In genomic region chr14:105065280-105066228, GRCh38 we compare ENCODE assay signal across 8 cellular contexts. TPM values are rescaled to one million over a fixed set of nuclear protein-coding genes. Genes with fewer than 3 reads are reported as not detected.
DNase-seq lines count a peak whose midpoint lies in the region; ATAC-seq, FAIRE-seq and TF ChIP-seq lines count a peak whose summit lies in the region.

TSS of gene GPR132 (minus strand) at chr14:105065430. CDS start at chr14:105055420, 10,010 bp downstream.

- H3K27ac ChIP-seq in A549 (peak within 1 kb of the TSS in 1 of 2 experiments; percentile 67; a peak in 3 of 6 replicates), esophagus muscularis mucosa (replicated peaks in 1 of 4) (peak within 1 kb of the TSS; percentile 2 to 62 (median 25)), small intestine (ENCODE audit: low read depth in 1 of 2, low read length in 1 of 2) (peak within 1 kb of the TSS; percentile 76 to 91), PC-9 (no peak within 1 kb of the TSS)

- no peak within 1 kb of the TSS for H2AFZ ChIP-seq in PC-9

- no peak for TF ChIP-seq RAD21 in A549 (conservative IDR thresholded peaks at IDR 0.05 in 1 of 2, IDR thresholded peaks at IDR 0.05 in 1 of 2)

- DNase-seq in A549 (ENCODE audit: low read depth in 1 of 2, low spot score in 1 of 2): no peak
- DNase-seq in GM20000 (ENCODE audit: low spot score): peak; percentile 92
- DNase-seq in Jurkat, Clone E6-1 (ENCODE audit: low read depth, low spot score): peak; percentile 65
- DNase-seq in activated CD4-positive, alpha-beta T cell treated with anti-CD3 and anti-CD28 coated beads, Interleukin-2, amount 50 U/mL, for 48 hours: peak; percentile 83 to 89
- no peak for DNase-seq in esophagus muscularis mucosa (ENCODE audit: extremely low spot score)
- peak; percentile 75 for DNase-seq in small intestine
- DNase-seq in NCI-H748 (lab: John Stamatoyannopoulos, UW; ENCODE audit: unreplicated experiment): no peak
- DNase-seq in PC-9: no peak

- H3K9me2 ChIP-seq in PC-9 (ENCODE audit: insufficient read depth): no peaks in the 10 kb centered on the region

- 80% methylated on average over 13 of the region's 22 CpGs for WGBS in A549 (ENCODE audit: missing lambda C conversion rate)
- WGBS in esophagus muscularis mucosa: 63% methylated on average over 12 of the region's 22 CpGs
- 44 to 52% (median 51%) methylated on average over 17 to 22 of the region's 22 CpGs for WGBS in small intestine, 3 donors

- no peaks in the 10 kb centered on the region for H3F3A ChIP-seq in PC-9 (ENCODE audit: insufficient read depth, low read depth)

- peaks cover 0 to 54% (median 0%) of the 10 kb centered on the region in 4 donors for H3K27me3 ChIP-seq in esophagus muscularis mucosa
- no peaks in the 10 kb centered on the region for H3K27me3 ChIP-seq in small intestine (ENCODE audit: control insufficient read depth in 2 of 2, insufficient read depth in 2 of 2, low read length in 2 of 2)
- H3K27me3 ChIP-seq in PC-9 (ENCODE audit: insufficient read depth, low read depth): no peaks in the 10 kb centered on the region

- H4K20me1 ChIP-seq in PC-9 (ENCODE audit: insufficient read depth): no peaks in the 10 kb centered on the region

- FAIRE-seq in A549 (lab: Jason Lieb, UNC): no peak
- FAIRE-seq in small intestine (lab: Jason Lieb, UNC): no peak

- no peaks in the 10 kb centered on the region for H3K79me2 ChIP-seq in PC-9 (ENCODE audit: low read depth)

- TF ChIP-seq EP300 in A549 (IDR thresholded peaks at IDR 0.05): no peak
- TF ChIP-seq EP300 in esophagus muscularis mucosa (IDR thresholded peaks at IDR 0.05): no peak

- no peaks in the 10 kb centered on the region for H3K9me3 ChIP-seq in A549
- no peaks in the 10 kb centered on the region for H3K9me3 ChIP-seq in esophagus muscularis mucosa
- H3K9me3 ChIP-seq in small intestine (ENCODE audit: control insufficient read depth, low read depth): no peaks in the 10 kb centered on the region
- H3K9me3 ChIP-seq in PC-9 (ENCODE audit: insufficient read depth, low read depth): no peaks in the 10 kb centered on the region

- BruUV-seq in PC-9 (replicated peaks; lab: Mats Ljungman, UMichigan): no TSS peak

- no peak within 1 kb of the TSS for H3K4me3 ChIP-seq in A549
- H3K4me3 ChIP-seq in Jurkat, Clone E6-1 (ENCODE audit: low read length): no peak within 1 kb of the TSS
- peak within 1 kb of the TSS in 3 of 4 donors; percentile 30 to 45 (median 30) for H3K4me3 ChIP-seq in esophagus muscularis mucosa
- H3K4me3 ChIP-seq in small intestine (ENCODE audit: low read depth in 1 of 2, low read length in 2 of 2): peak within 1 kb of the TSS; percentile 36 to 55
- H3K4me3 ChIP-seq in PC-9: no peak within 1 kb of the TSS

- H3K4me2 ChIP-seq in A549 (peak within 1 kb of the TSS; percentile 46; the same call in 2 of the 3 replicates), PC-9 (no peak within 1 kb of the TSS)

- intact Hi-C loops in esophagus muscularis mucosa (cut with DNase I) (no loop called here), PC-9 (cut with micrococcal nuclease; ENCODE audit: unreplicated experiment) (no loop called here)

- no peak for TF ChIP-seq POLR2A in A549 (IDR thresholded peaks at IDR 0.05; ENCODE audit: low read length)
- TF ChIP-seq POLR2A in esophagus muscularis mucosa (IDR thresholded peaks at IDR 0.05; ENCODE audit: low read depth): no peak

- CTCF ChIA-PET in A549 (lab: Yijun Ruan, JAX) (interaction anchor here (1.3 to 3.7 kb wide), 6 partner anchors 20 to 92 kb away, joined by 3 to 24 read pairs (median 6); no protein-coding TSS in a partner anchor), PC-9 (lab: Charles Lee) (no interaction called here)

- TF ChIP-seq CTCF in A549 (IDR thresholded peaks at IDR 0.05) (no peak), GM20000 (IDR thresholded peaks at IDR 0.05; ENCODE audit: extremely low read depth, missing control alignments) (no peak), esophagus muscularis mucosa (IDR thresholded peaks at IDR 0.05) (no peak), PC-9 (conservative IDR thresholded peaks at IDR 0.05) (no peak)

- POLR2A ChIA-PET in A549 (lab: Yijun Ruan, JAX) (no interaction called here), PC-9 (lab: Charles Lee; ENCODE audit: unreplicated experiment) (interaction anchor here (0.7 kb wide), 1 partner anchor 15 kb away, joined by 4 read pairs; no protein-coding TSS in a partner anchor)

- H3K36me3 ChIP-seq in esophagus muscularis mucosa: no peaks in the 10 kb centered on the region
- no peaks in the 10 kb centered on the region for H3K36me3 ChIP-seq in small intestine (ENCODE audit: control insufficient read depth in 2 of 2, insufficient read depth in 2 of 2, low read length in 2 of 2)
- H3K36me3 ChIP-seq in PC-9 (ENCODE audit: low read depth): no peaks in the 10 kb centered on the region

- H3K4me1 ChIP-seq in A549: peaks cover 22% of the 10 kb centered on the region
- H3K4me1 ChIP-seq in esophagus muscularis mucosa: peaks cover 19 to 24% (median 21%) of the 10 kb centered on the region in 4 donors
- no peaks in the 10 kb centered on the region for H3K4me1 ChIP-seq in small intestine (ENCODE audit: control insufficient read depth in 2 of 2, insufficient read depth in 1 of 2, low read depth in 1 of 2, low read length in 1 of 2)
- no peaks in the 10 kb centered on the region for H3K4me1 ChIP-seq in PC-9 (replicated peaks; ENCODE audit: insufficient read depth)

- ATAC-seq in A549: peak; percentile 23 to 37; a peak in 4 of 6 replicates

TF ChIP-seq in A549, 52 proteins besides CTCF, POLR2A, EP300 and RAD21:
- no peak for TF ChIP-seq BCL3 (IDR thresholded peaks at IDR 0.05)

RNA-seq across cellular contexts. Expression of gene GPR132, which starts in this region (rescaled TPM):
- polyA plus RNA-seq in A549 (2011; rRNA removed) (0.19 and 0.49 TPM in 2 replicates), A549 (2017; fragmentation: RNase III; extraction: RNeasy Plus Mini Kit Qiagen cat#74134 plus additional on column Dnase treatment) (0.16 to 0.22 TPM (median 0.18 TPM) in 3 replicates), small intestine (1 to 10 TPM in 1 of 3 donors, under 1 TPM in 1, not detected in 1; 0.81 to 1.1 TPM)
- polyA plus RNA-seq in A549 (2012; cell fraction: cytosol; rRNA removed): 0.12 and 0.39 TPM in 2 replicates
- polyA plus RNA-seq in A549 (2012; cell fraction: nucleus; rRNA removed): 2.3 and 3.7 TPM in 2 replicates
- 0.62 and 0.73 TPM in 2 replicates for polyA minus RNA-seq in A549 (2011; rRNA and poly(A)+ RNA removed)
- 0.90 TPM for polyA plus RNA-seq in Jurkat, Clone E6-1 (2012; ENCODE audit: insufficient read depth, insufficient read length)
- total RNA-seq in esophagus muscularis mucosa (1 to 10 TPM; 1.2 to 8.0 (median 2.1) TPM), PC-9 (2021) (0.98 TPM in 1 of 2 replicates, not detected in the other)

Comparison
In these comparisons a context has a peak if more than half of its experiments do, and no peak if none do; other contexts are left out.
1. DNase-seq: peak in GM20000 (single experiment), Jurkat, Clone E6-1 (single experiment), activated CD4-positive, alpha-beta T cell treated with anti-CD3 and anti-CD28 coated beads, Interleukin-2, amount 50 U/mL, for 48 hours (2 of 2) and small intestine (single experiment); none in A549 (0 of 2), esophagus muscularis mucosa (single experiment), NCI-H748 (single experiment) and PC-9 (0 of 2).
2. H3K4me3 ChIP-seq: peak in esophagus muscularis mucosa (3 of 4) and small intestine (2 of 2); none in A549 (single experiment), Jurkat, Clone E6-1 (single experiment) and PC-9 (single experiment).